Comparison of ENCODE assay signal across 8 cellular contexts in genomic region chr2:224585205-224586088, GRCh38. TPM values are rescaled to one million over a fixed set of nuclear protein-coding genes. Genes with fewer than 3 reads are reported as not detected.
DNase-seq lines count a peak whose midpoint lies in the region; ATAC-seq and TF ChIP-seq lines count a peak whose summit lies in the region.

Gene CUL3, minus strand, starts transcription at chr2:224585363. Its CDS starts 354 bp downstream, at chr2:224585009.

- peak within 1 kb of the TSS; percentile 99 for H3K4me3 Mint-ChIP-seq in activated T-helper 17 cell treated with anti-CD3 and anti-CD28 coated beads, Interleukin-2, amount 50 U/mL, for 72 hours
- peak within 1 kb of the TSS; percentile 97 for H3K4me3 Mint-ChIP-seq in natural killer cell

- H3K36me3 Mint-ChIP-seq in activated T-helper 17 cell treated with anti-CD3 and anti-CD28 coated beads, Interleukin-2, amount 50 U/mL, for 72 hours (ENCODE audit: low read depth): peaks cover 44% of the 10 kb centered on the region
- H3K36me3 Mint-ChIP-seq in natural killer cell: no peaks in the 10 kb centered on the region

- H3K27me3 Mint-ChIP-seq in activated T-helper 17 cell treated with anti-CD3 and anti-CD28 coated beads, Interleukin-2, amount 50 U/mL, for 72 hours: no peaks in the 10 kb centered on the region
- H3K27me3 Mint-ChIP-seq in natural killer cell (ENCODE audit: low read depth in 2 of 2): no peaks in the 10 kb centered on the region

- H3K9me3 Mint-ChIP-seq in activated T-helper 17 cell treated with anti-CD3 and anti-CD28 coated beads, Interleukin-2, amount 50 U/mL, for 72 hours: no peaks in the 10 kb centered on the region
- no peaks in the 10 kb centered on the region for H3K9me3 Mint-ChIP-seq in natural killer cell

- peaks cover 4% of the 10 kb centered on the region for H3K4me1 Mint-ChIP-seq in activated T-helper 17 cell treated with anti-CD3 and anti-CD28 coated beads, Interleukin-2, amount 50 U/mL, for 72 hours
- H3K4me1 Mint-ChIP-seq in natural killer cell: peaks cover 30 to 36% of the 10 kb centered on the region in 2 donors

- TF ChIP-seq CTCF in LNCaP clone FGC (IDR thresholded peaks at IDR 0.05; ENCODE audit: control insufficient read depth, extremely low read depth, insufficient read depth) (no peak), RWPE1 (conservative IDR thresholded peaks at IDR 0.05; ENCODE audit: low read depth) (no peak), fibroblast of mammary gland (conservative IDR thresholded peaks at IDR 0.05; ENCODE audit: control insufficient read depth, insufficient read depth, low read depth, low read length) (no peak), natural killer cell (IDR thresholded peaks at IDR 0.05) (no peak)

- DNase-seq in Daoy (ENCODE audit: low read depth) (peak; percentile 97), GOT3 (lab: John Stamatoyannopoulos, UW) (peak; percentile 92), LNCaP clone FGC (ENCODE audit: low read depth) (peak; percentile 87), RWPE1 (ENCODE audit: low spot score) (peak; percentile 99), fibroblast of mammary gland (ENCODE audit: low read depth) (peak; percentile 96), natural killer cell (peak; percentile 97)
- peak; percentile 98 for DNase-seq in stimulated activated naive CD4-positive, alpha-beta T cell treated with Interleukin-2 at 50 U/mL for 16 hours (lab: John Stamatoyannopoulos, UW)

- H3K27ac ChIP-seq in RWPE1: peak within 1 kb of the TSS; percentile 94

- H3K27ac Mint-ChIP-seq in activated T-helper 17 cell treated with anti-CD3 and anti-CD28 coated beads, Interleukin-2, amount 50 U/mL, for 72 hours: peak within 1 kb of the TSS; percentile 96
- H3K27ac Mint-ChIP-seq in natural killer cell: peak within 1 kb of the TSS; percentile 86 to 96

- intact Hi-C loops in natural killer cell (cut with micrococcal nuclease): loop anchor here (1.0 kb wide), 1 partner anchor 62 kb away; no protein-coding TSS in a partner anchor

- CTCF ChIA-PET in RWPE1 (lab: Yijun Ruan, JAX): interaction anchor here (0.7 kb wide), 1 partner anchor 136 kb away, joined by 4 read pairs; no protein-coding TSS in a partner anchor

- peak; percentile 85 for ATAC-seq in activated T-helper 17 cell treated with anti-CD3 and anti-CD28 coated beads, Interleukin-2, amount 50 U/mL, for 72 hours (replicated peaks)
- ATAC-seq in natural killer cell: peak; percentile 86 to 96 (median 89)

- peak within 1 kb of the TSS; percentile 89 for H3K4me3 ChIP-seq in LNCaP clone FGC (ENCODE audit: low read depth, low read length)
- H3K4me3 ChIP-seq in fibroblast of mammary gland (ENCODE audit: control insufficient read depth, low read depth, low read length): peak within 1 kb of the TSS; percentile 87

- POLR2A ChIA-PET in RWPE1 (lab: Yijun Ruan, JAX; ENCODE audit: low non-redundant PET): no interaction called here

RNA-seq across cellular contexts. Expression of gene CUL3, which starts in this region (rescaled TPM):
- 69.8 and 79.8 TPM in 2 replicates for total RNA-seq in Daoy (2014; rRNA removed; shearing (Covaris generic))
- 100 to 1,000 TPM in 1 of 2 donors, 10 to 100 TPM in 1; 96.1 to 128 TPM for total RNA-seq in activated T-helper 17 cell treated with anti-CD3 and anti-CD28 coated beads, Interleukin-2, amount 50 U/mL, for 72 hours
- 100 to 1,000 TPM; 102 to 125 (median 115) TPM for total RNA-seq in natural killer cell

Comparison
In these comparisons a context has a peak if more than half of its experiments do, and no peak if none do; other contexts are left out.
1. Peak in every context shown above with its lines: DNase-seq, ATAC-seq, H3K4me3 ChIP-seq and H3K27ac ChIP-seq.